Comparison of ENCODE assay signal across 1 cellular context in the genomic region with DNA sequence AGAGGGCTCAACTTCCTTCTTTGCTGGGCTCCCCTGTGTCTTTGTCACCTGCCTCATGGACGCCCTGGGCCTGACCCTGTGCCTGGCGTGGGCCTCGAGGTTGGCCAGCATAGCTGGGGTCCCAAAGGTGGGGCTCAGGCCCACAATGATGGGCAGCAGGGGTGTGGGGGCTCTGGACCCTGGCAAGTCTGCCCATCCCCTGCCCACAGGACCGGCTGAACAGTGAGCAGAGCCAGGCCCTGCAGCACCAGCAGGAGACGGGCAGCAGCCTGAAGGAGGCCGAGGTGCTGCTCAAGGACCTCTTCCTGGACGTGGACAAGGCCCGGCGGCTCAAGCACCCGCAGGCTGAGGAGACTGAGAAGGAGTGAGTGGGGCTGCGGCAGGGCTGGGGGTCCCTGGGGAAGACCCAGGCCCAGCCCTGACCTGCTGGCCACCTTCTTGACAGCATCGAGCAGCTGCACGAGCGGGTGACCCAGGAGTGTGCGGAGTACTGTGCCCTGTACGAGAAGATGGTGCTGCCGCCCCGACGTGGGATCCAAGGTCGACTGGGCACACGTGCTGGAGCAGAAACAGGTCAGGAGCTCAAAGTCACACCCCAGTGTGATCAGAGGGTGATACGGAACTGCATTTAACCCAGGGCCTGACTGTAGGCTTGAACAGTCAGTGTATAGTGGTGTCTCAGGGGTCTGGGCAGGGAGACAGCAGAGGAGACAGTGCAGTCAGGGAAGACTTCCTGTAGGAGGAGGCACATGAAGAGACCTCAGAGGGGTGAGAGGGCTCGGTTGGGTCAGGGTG.
TF ChIP-seq lines count a peak whose summit lies in the region.

No MANE protein-coding gene starts in this region.

TF ChIP-seq in K562, 482 proteins besides CTCF, POLR2A, EP300 and RAD21:
- TF ChIP-seq ILF3 (IDR thresholded peaks at IDR 0.05; ENCODE audit: borderline replicate concordance) (no peak), ZFP36 (IDR thresholded peaks at IDR 0.05; ENCODE audit: low read depth, low read length, partially characterized antibody) (peak; percentile 96), TAF7 (tag; IDR thresholded peaks at IDR 0.05) (no peak), ZNF436 (CRISPR knock-in tag; IDR thresholded peaks at IDR 0.05) (peak; percentile 78), BCOR (IDR thresholded peaks at IDR 0.05) (peak; percentile 67)
TF ChIP-seq in K562: peak in this region for 3.
